In the genomic region with DNA sequence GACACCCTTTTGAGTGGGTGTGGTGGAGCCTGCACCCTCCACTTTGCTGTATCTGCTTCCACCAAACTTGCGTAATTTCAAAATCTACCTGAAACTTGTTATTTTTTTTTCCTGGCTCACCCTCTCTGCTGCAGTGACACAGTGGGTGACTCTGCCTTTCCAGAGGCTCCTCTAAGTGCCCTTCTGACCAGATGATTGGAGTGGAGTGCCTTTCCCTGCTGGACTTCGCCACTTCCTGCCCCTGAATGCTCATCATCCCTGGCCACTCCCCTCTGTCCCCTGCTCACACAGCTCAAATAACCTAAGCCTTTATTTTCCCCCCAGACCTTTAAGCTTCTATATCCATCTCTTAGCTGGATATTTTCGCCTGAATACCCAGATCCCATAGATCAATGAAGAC, we compare ENCODE assay signal across 24 cellular contexts.
"Had no signal": no experiment of that assay in that cellular context is flagged by ENCODE, and none has a peak within 500 bp of the region (broad histone marks: within the 10 kb centered on the region; RNA-seq: fewer than 3 reads in every experiment).

No MANE protein-coding gene starts in this region.

- ATAC-seq: effector memory CD8-positive, alpha-beta T cell; gastrocnemius medialis; lower lobe of right lung had no signal

- H3K9me3 ChIP-seq: esophagus muscularis mucosa, gastrocnemius medialis, lower lobe of right lung, ovary, right atrium auricular region, sigmoid colon, stomach, thoracic aorta had no signal

- H3K27ac Mint-ChIP-seq: dendritic cell treated with granulocyte-macrophage colony-stimulating factor and Interleukin-4, amounts not matched to agents 40 ng/mL and 50 ng/mL, for 4 days had no signal

- H3K4me3 Mint-ChIP-seq: dendritic cell treated with granulocyte-macrophage colony-stimulating factor and Interleukin-4, amounts not matched to agents 40 ng/mL and 50 ng/mL, for 4 days; effector memory CD8-positive, alpha-beta T cell; immature natural killer cell; naive B cell; neural progenitor cell had no signal

- H3K27ac ChIP-seq: epithelial cell of prostate, esophagus muscularis mucosa, gastrocnemius medialis, left ventricle myocardium inferior, lower lobe of right lung, neural progenitor cell, ovary, right atrium auricular region, sigmoid colon, skin epidermis, stomach, thoracic aorta had no signal

- DNase-seq: effector memory CD8-positive, alpha-beta T cell; gastrocnemius medialis; immature natural killer cell; left ventricle myocardium inferior; lower lobe of right lung; mesenchymal stem cell; midbrain; naive B cell; nucleus accumbens; ovary; sigmoid colon; stimulated activated CD4-positive, alpha-beta T cell treated with anti-CD3 and anti-CD28 coated beads, Interleukin-2, amount 100 ng/mL, for 24 hours; stimulated activated CD4-positive, alpha-beta T cell treated with anti-CD3 and anti-CD28 coated beads, Interleukin-4, amount 100 ng/mL, for 4 hours; stimulated activated naive CD4-positive, alpha-beta T cell; stomach; substantia nigra; trophoblast cell had no signal

- H3K9me3 Mint-ChIP-seq: effector memory CD8-positive, alpha-beta T cell had no signal

- H3K4me1 ChIP-seq: esophagus muscularis mucosa, gastrocnemius medialis, left ventricle myocardium inferior, lower lobe of right lung, right atrium auricular region had no signal

- H3K4me3 ChIP-seq: esophagus muscularis mucosa, gastrocnemius medialis, left ventricle myocardium inferior, lower lobe of right lung, neural progenitor cell, ovary, right atrium auricular region, sigmoid colon, skin epidermis, stomach, thoracic aorta had no signal

- H3K27me3 ChIP-seq: esophagus muscularis mucosa, gastrocnemius medialis, ovary, right atrium auricular region, sigmoid colon, stomach had no signal

- H3K36me3 ChIP-seq: esophagus muscularis mucosa, gastrocnemius medialis, left ventricle myocardium inferior, lower lobe of right lung, neural progenitor cell, ovary, right atrium auricular region, sigmoid colon, stomach, thoracic aorta had no signal

- H2AFZ ChIP-seq: neural progenitor cell had no signal

- H3K4me2 ChIP-seq: neural progenitor cell had no signal
